In the genomic region with DNA sequence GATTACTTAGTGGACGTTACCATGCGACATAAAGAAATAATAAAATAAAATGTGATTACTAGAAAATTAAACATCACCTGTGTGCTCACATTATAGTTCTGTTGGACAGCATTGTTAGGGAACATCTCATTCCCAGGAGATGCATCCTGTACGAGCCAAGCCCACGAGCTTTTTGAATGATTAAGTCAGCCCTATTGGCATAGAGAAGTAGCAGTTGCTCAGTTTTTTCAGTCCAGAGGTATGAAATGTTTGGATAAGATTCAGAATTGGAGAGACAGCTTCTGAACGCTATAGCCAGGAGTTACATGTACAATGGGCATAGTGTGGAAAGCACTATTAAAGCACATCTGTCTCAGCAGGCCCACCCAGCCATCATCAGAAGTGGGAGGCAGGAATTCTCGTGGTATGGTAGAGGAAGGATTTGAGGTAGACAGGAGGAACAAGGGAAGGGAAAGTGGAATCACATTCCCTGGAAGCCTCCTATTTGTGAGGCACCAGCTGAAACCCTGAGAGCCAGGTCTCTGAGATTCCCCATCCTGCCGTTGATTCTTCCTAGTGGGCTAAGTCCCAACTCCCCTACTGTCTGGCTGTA, we compare ENCODE assay signal across 1 cellular context.
TF ChIP-seq lines count a peak whose summit lies in the region.

No MANE protein-coding gene starts in this region.

TF ChIP-seq in WTC11, 78 proteins besides CTCF, POLR2A, EP300 and RAD21 (continued from another document):
- TF ChIP-seq, protein P1, sequence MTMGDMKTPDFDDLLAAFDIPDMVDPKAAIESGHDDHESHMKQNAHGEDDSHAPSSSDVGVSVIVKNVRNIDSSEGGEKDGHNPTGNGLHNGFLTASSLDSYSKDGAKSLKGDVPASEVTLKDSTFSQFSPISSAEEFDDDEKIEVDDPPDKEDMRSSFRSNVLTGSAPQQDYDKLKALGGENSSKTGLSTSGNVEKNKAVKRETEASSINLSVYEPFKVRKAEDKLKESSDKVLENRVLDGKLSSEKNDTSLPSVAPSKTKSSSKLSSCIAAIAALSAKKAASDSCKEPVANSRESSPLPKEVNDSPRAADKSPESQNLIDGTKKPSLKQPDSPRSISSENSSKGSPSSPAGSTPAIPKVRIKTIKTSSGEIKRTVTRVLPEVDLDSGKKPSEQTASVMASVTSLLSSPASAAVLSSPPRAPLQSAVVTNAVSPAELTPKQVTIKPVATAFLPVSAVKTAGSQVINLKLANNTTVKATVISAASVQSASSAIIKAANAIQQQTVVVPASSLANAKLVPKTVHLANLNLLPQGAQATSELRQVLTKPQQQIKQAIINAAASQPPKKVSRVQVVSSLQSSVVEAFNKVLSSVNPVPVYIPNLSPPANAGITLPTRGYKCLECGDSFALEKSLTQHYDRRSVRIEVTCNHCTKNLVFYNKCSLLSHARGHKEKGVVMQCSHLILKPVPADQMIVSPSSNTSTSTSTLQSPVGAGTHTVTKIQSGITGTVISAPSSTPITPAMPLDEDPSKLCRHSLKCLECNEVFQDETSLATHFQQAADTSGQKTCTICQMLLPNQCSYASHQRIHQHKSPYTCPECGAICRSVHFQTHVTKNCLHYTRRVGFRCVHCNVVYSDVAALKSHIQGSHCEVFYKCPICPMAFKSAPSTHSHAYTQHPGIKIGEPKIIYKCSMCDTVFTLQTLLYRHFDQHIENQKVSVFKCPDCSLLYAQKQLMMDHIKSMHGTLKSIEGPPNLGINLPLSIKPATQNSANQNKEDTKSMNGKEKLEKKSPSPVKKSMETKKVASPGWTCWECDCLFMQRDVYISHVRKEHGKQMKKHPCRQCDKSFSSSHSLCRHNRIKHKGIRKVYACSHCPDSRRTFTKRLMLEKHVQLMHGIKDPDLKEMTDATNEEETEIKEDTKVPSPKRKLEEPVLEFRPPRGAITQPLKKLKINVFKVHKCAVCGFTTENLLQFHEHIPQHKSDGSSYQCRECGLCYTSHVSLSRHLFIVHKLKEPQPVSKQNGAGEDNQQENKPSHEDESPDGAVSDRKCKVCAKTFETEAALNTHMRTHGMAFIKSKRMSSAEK (CRISPR knock-in tag; IDR thresholded peaks at IDR 0.05; ENCODE audit: borderline replicate concordance), result no peak
- TF ChIP-seq ZNF121 (CRISPR knock-in tag; IDR thresholded peaks at IDR 0.05) (no peak), GTF2I (CRISPR knock-in tag; conservative IDR thresholded peaks at IDR 0.05) (no peak), ZNF138 (CRISPR knock-in tag; conservative IDR thresholded peaks at IDR 0.05) (no peak)
